8 cellular contexts compared by ENCODE assay signal in genomic region chr4:6575503-6576240, GRCh38. TPM values are rescaled to one million over a fixed set of nuclear protein-coding genes. Genes with fewer than 3 reads are reported as not detected.
DNase-seq lines count a peak whose midpoint lies in the region; ATAC-seq and TF ChIP-seq lines count a peak whose summit lies in the region.

No MANE protein-coding gene starts in this region.

- 0 out of 2 replicates have a peak, but pooled peaks cover 4% of the 10 kb centered on the region for H3F3A ChIP-seq in SU-DHL-6 (ENCODE audit: insufficient read depth)

- H3K9ac ChIP-seq in SU-DHL-6 (ENCODE audit: low read length) = peak overlapping the region; percentile 95
- H3K9ac ChIP-seq in skeletal muscle satellite cell (ENCODE audit: low read depth, low read length) = peak overlapping the region; percentile 90

- H2AFZ ChIP-seq in SU-DHL-6 (ENCODE audit: low read depth, low read length, severe bottlenecking) = peak overlapping the region; percentile 75

- H3K27ac ChIP-seq in SU-DHL-6 (ENCODE audit: low read depth, low read length) = peak overlapping the region; percentile 39
- H3K27ac ChIP-seq in gastroesophageal sphincter = peak overlapping the region; percentile 30 to 82 (median 78)

- H3K4me2 ChIP-seq in SU-DHL-6 (ENCODE audit: low read depth, low read length, poor library complexity, severe bottlenecking) (peak overlapping the region; percentile 78), skeletal muscle satellite cell (ENCODE audit: low read length) (peak overlapping the region; percentile 100)

- no peaks in the 10 kb centered on the region for H3K9me3 ChIP-seq in SU-DHL-6 (ENCODE audit: insufficient read depth, low read length)
- no peaks in the 10 kb centered on the region for H3K9me3 ChIP-seq in gastroesophageal sphincter
- no peaks in the 10 kb centered on the region for H3K9me3 ChIP-seq in skeletal muscle satellite cell (replicated peaks; ENCODE audit: low read length)

- TF ChIP-seq CTCF in SU-DHL-6 (IDR thresholded peaks at IDR 0.05; ENCODE audit: insufficient read depth, low read length, poor library complexity, severe bottlenecking) = no peak
- TF ChIP-seq CTCF in gastroesophageal sphincter (IDR thresholded peaks at IDR 0.05) = no peak

- ATAC-seq in GM21723 (IDR thresholded peaks at IDR 0.05; ENCODE audit: unreplicated experiment) (peak; percentile 10), gastroesophageal sphincter (no peak), HG03571 (IDR thresholded peaks at IDR 0.05; ENCODE audit: unreplicated experiment) (no peak), HG02884 (IDR thresholded peaks at IDR 0.05; ENCODE audit: unreplicated experiment) (no peak)

- no peaks in the 10 kb centered on the region; the same call in 1 of the 2 replicates for H3K79me2 ChIP-seq in SU-DHL-6 (ENCODE audit: insufficient read depth, low read length)

- DNase-seq in hippocampal formation (lab: John Stamatoyannopoulos, UW) (no peak), putamen (ENCODE audit: low spot score) (no peak)

- no peak for TF ChIP-seq EP300 in gastroesophageal sphincter (IDR thresholded peaks at IDR 0.05)

- H3K9me2 ChIP-seq in SU-DHL-6 (replicated peaks; ENCODE audit: insufficient read depth, low read length) = no peaks in the 10 kb centered on the region

- H3K36me3 ChIP-seq in SU-DHL-6 (ENCODE audit: low read length) = peaks cover 10% of the 10 kb centered on the region
- H3K36me3 ChIP-seq in gastroesophageal sphincter = peaks cover 0 to 43% of the 10 kb centered on the region in 2 donors
- H3K36me3 ChIP-seq in skeletal muscle satellite cell (ENCODE audit: insufficient read depth, low read length) = peaks cover 20% of the 10 kb centered on the region

- TF ChIP-seq POLR2A in gastroesophageal sphincter (IDR thresholded peaks at IDR 0.05) = no peak

- 50% methylated on average over 1 of the region's 17 CpGs; no CpG with 5 or more reads in 1 of the 2 donors for WGBS in gastroesophageal sphincter (ENCODE audit: low coverage in 1 of 2), 2 donors

- H3K4me1 ChIP-seq in gastroesophageal sphincter (peaks cover 0 to 27% (median 6%) of the 10 kb centered on the region in 3 donors), skeletal muscle satellite cell (ENCODE audit: control insufficient read depth, insufficient read depth, low read length) (peaks cover 8% of the 10 kb centered on the region)

- H4K20me1 ChIP-seq in SU-DHL-6 (ENCODE audit: low read depth, low read length) = no peaks in the 10 kb centered on the region

- H3K27me3 ChIP-seq in SU-DHL-6 (ENCODE audit: low read length) (no peaks in the 10 kb centered on the region), gastroesophageal sphincter (no peaks in the 10 kb centered on the region), skeletal muscle satellite cell (ENCODE audit: control insufficient read depth, insufficient read depth, low read length) (peaks cover 26% of the 10 kb centered on the region)

- H3K4me3 ChIP-seq in SU-DHL-6 (ENCODE audit: insufficient read depth, low read length, poor library complexity, severe bottlenecking) = peak overlapping the region; percentile 84
- peak overlapping the region; percentile 71 to 82 for H3K4me3 ChIP-seq in gastroesophageal sphincter
- peak overlapping the region; percentile 95 for H3K4me3 ChIP-seq in skeletal muscle satellite cell (ENCODE audit: low read length)

RNA-seq across cellular contexts. Expression of gene MAN2B2, which starts 0.7 kb away (rescaled TPM):
- total RNA-seq in gastroesophageal sphincter = 10 to 100 TPM; 20.3 to 39.3 (median 34.3) TPM
- 8.7 and 10.1 TPM in 2 replicates for total RNA-seq in skeletal muscle satellite cell (2012; rRNA removed)
